2 cellular contexts compared by ENCODE assay signal in genomic region chr17:77142689-77143088, GRCh38.
TF ChIP-seq lines count a peak whose summit lies in the region.

No MANE protein-coding gene starts in this region.

TF ChIP-seq in SK-N-SH, 30 proteins besides CTCF, POLR2A, EP300 and RAD21 (continued from another document):
- TF ChIP-seq IRF3 (IDR thresholded peaks at IDR 0.05; ENCODE audit: low read depth, low read length) (no peak), MEF2A (IDR thresholded peaks at IDR 0.05; ENCODE audit: borderline replicate concordance, low read depth) (no peak), USF1 (IDR thresholded peaks at IDR 0.05; ENCODE audit: borderline replicate concordance, low read depth) (no peak), ELF1 (IDR thresholded peaks at IDR 0.05) (no peak), FOXM1 (IDR thresholded peaks at IDR 0.05; ENCODE audit: low read depth) (no peak), TAF1 (IDR thresholded peaks at IDR 0.05; ENCODE audit: borderline replicate concordance, low read depth, low read length) (no peak), SMC3 (IDR thresholded peaks at IDR 0.05; ENCODE audit: low read depth, low read length) (no peak), SIN3A (IDR thresholded peaks at IDR 0.05; ENCODE audit: borderline replicate concordance, low read depth, low read length) (no peak), NFIC (IDR thresholded peaks at IDR 0.05; ENCODE audit: borderline replicate concordance) (no peak)
- TF ChIP-seq, protein P1, sequence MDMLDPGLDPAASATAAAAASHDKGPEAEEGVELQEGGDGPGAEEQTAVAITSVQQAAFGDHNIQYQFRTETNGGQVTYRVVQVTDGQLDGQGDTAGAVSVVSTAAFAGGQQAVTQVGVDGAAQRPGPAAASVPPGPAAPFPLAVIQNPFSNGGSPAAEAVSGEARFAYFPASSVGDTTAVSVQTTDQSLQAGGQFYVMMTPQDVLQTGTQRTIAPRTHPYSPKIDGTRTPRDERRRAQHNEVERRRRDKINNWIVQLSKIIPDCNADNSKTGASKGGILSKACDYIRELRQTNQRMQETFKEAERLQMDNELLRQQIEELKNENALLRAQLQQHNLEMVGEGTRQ (IDR thresholded peaks at IDR 0.05; ENCODE audit: borderline replicate concordance, low read depth, low read length): no peak
- TF ChIP-seq, protein P2, sequence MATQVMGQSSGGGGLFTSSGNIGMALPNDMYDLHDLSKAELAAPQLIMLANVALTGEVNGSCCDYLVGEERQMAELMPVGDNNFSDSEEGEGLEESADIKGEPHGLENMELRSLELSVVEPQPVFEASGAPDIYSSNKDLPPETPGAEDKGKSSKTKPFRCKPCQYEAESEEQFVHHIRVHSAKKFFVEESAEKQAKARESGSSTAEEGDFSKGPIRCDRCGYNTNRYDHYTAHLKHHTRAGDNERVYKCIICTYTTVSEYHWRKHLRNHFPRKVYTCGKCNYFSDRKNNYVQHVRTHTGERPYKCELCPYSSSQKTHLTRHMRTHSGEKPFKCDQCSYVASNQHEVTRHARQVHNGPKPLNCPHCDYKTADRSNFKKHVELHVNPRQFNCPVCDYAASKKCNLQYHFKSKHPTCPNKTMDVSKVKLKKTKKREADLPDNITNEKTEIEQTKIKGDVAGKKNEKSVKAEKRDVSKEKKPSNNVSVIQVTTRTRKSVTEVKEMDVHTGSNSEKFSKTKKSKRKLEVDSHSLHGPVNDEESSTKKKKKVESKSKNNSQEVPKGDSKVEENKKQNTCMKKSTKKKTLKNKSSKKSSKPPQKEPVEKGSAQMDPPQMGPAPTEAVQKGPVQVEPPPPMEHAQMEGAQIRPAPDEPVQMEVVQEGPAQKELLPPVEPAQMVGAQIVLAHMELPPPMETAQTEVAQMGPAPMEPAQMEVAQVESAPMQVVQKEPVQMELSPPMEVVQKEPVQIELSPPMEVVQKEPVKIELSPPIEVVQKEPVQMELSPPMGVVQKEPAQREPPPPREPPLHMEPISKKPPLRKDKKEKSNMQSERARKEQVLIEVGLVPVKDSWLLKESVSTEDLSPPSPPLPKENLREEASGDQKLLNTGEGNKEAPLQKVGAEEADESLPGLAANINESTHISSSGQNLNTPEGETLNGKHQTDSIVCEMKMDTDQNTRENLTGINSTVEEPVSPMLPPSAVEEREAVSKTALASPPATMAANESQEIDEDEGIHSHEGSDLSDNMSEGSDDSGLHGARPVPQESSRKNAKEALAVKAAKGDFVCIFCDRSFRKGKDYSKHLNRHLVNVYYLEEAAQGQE (IDR thresholded peaks at IDR 0.05; ENCODE audit: low read depth, low read length): no peak

TF ChIP-seq in SK-N-SH treated with all-trans-retinoic acid at 6 μM for 48 hours, 23 proteins besides CTCF, POLR2A, EP300 and RAD21 (continued from another document):
- TF ChIP-seq, protein P3, sequence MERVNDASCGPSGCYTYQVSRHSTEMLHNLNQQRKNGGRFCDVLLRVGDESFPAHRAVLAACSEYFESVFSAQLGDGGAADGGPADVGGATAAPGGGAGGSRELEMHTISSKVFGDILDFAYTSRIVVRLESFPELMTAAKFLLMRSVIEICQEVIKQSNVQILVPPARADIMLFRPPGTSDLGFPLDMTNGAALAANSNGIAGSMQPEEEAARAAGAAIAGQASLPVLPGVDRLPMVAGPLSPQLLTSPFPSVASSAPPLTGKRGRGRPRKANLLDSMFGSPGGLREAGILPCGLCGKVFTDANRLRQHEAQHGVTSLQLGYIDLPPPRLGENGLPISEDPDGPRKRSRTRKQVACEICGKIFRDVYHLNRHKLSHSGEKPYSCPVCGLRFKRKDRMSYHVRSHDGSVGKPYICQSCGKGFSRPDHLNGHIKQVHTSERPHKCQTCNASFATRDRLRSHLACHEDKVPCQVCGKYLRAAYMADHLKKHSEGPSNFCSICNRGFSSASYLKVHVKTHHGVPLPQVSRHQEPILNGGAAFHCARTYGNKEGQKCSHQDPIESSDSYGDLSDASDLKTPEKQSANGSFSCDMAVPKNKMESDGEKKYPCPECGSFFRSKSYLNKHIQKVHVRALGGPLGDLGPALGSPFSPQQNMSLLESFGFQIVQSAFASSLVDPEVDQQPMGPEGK (CRISPR knock-in tag; IDR thresholded peaks at IDR 0.05; ENCODE audit: borderline replicate concordance): no peak
- no peak for TF ChIP-seq POU6F1 (CRISPR knock-in tag; IDR thresholded peaks at IDR 0.05; ENCODE audit: borderline replicate concordance, low read depth)
- TF ChIP-seq ZC3H10 (CRISPR knock-in tag; IDR thresholded peaks at IDR 0.05): no peak
- TF ChIP-seq BACH2 (CRISPR knock-in tag; IDR thresholded peaks at IDR 0.05; ENCODE audit: borderline replicate concordance): no peak
- TF ChIP-seq, protein P4, sequence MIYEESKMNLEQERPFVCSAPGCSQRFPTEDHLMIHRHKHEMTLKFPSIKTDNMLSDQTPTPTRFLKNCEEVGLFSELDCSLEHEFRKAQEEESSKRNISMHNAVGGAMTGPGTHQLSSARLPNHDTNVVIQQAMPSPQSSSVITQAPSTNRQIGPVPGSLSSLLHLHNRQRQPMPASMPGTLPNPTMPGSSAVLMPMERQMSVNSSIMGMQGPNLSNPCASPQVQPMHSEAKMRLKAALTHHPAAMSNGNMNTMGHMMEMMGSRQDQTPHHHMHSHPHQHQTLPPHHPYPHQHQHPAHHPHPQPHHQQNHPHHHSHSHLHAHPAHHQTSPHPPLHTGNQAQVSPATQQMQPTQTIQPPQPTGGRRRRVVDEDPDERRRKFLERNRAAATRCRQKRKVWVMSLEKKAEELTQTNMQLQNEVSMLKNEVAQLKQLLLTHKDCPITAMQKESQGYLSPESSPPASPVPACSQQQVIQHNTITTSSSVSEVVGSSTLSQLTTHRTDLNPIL (CRISPR knock-in tag; IDR thresholded peaks at IDR 0.05; ENCODE audit: low read depth): no peak
- TF ChIP-seq TCF4 (CRISPR knock-in tag; IDR thresholded peaks at IDR 0.05; ENCODE audit: borderline replicate concordance): no peak
- TF ChIP-seq TOX (CRISPR knock-in tag; IDR thresholded peaks at IDR 0.05; ENCODE audit: borderline replicate concordance): no peak
- no peak for TF ChIP-seq ARNTL (CRISPR knock-in tag; IDR thresholded peaks at IDR 0.05; ENCODE audit: borderline replicate concordance, low read depth)
- TF ChIP-seq ZFP3 (CRISPR knock-in tag; IDR thresholded peaks at IDR 0.05): no peak
- TF ChIP-seq CSDC2 (CRISPR knock-in tag; IDR thresholded peaks at IDR 0.05): no peak
